In genomic region chr22:10780281-10780680, GRCh38 we compare ENCODE assay signal across 26 cellular contexts.
DNase-seq lines count a peak whose midpoint lies in the region; ATAC-seq and TF ChIP-seq lines count a peak whose summit lies in the region.
"Had no signal": no experiment of that assay in that cellular context is flagged by ENCODE, and none has a peak within 500 bp of the region (broad histone marks: within the 10 kb centered on the region; RNA-seq: fewer than 3 reads in every experiment).

No MANE protein-coding gene starts in this region.

- H3K36me3 Mint-ChIP-seq in natural killer cell treated with Interleukin-12 subunit alpha and Interleukin-12 subunit beta and Interleukin-15 and Interleukin-18, amount 100 ng/mL, for 72 hours = peaks cover 12% of the 10 kb centered on the region

- no peaks in the 10 kb centered on the region for H3K4me1 ChIP-seq in gastroesophageal sphincter
- H3K4me1 ChIP-seq: BE2C, sigmoid colon, testis had no signal

- H3K4me3 Mint-ChIP-seq in stimulated activated naive CD8-positive, alpha-beta T cell treated with anti-CD3 and anti-CD28 coated beads, Interleukin-15, amount 100 ng/mL, for 72 hours = no peak overlapping the region
- H3K4me3 Mint-ChIP-seq in natural killer cell treated with Interleukin-12 subunit alpha and Interleukin-12 subunit beta and Interleukin-15 and Interleukin-18, amount 100 ng/mL, for 72 hours = no peak overlapping the region
- H3K4me3 Mint-ChIP-seq: activated naive CD8-positive, alpha-beta T cell treated with anti-CD3 and anti-CD28 coated beads, Interleukin-2, amount 50 U/mL, for 24 hours; neural crest cell had no signal

- ATAC-seq in stimulated activated naive CD8-positive, alpha-beta T cell treated with anti-CD3 and anti-CD28 coated beads, Interleukin-15, Interleukin-2, amounts not matched to agents 100 U/mL and 50 U/mL, for 24 hours = peak; percentile 34
- no peak for ATAC-seq in stimulated activated naive CD8-positive, alpha-beta T cell treated with anti-CD3 and anti-CD28 coated beads, Interleukin-15, amount 100 ng/mL, for 72 hours
- ATAC-seq in gastroesophageal sphincter (peak; percentile 8), GM19395 (IDR thresholded peaks at IDR 0.05; ENCODE audit: unreplicated experiment) (no peak)
- ATAC-seq in natural killer cell treated with Interleukin-12 subunit alpha and Interleukin-12 subunit beta and Interleukin-15 and Interleukin-18, amount 100 ng/mL, for 72 hours = peak; percentile 14 to 41
- ATAC-seq: activated naive CD8-positive, alpha-beta T cell treated with anti-CD3 and anti-CD28 coated beads, Interleukin-2, amount 50 U/mL, for 24 hours had no signal

- no peak for TF ChIP-seq CTCF in gastroesophageal sphincter (IDR thresholded peaks at IDR 0.05)

- H3K9me3 ChIP-seq in gastroesophageal sphincter = no peaks in the 10 kb centered on the region
- H3K9me3 ChIP-seq: MG63, testis had no signal

- WGBS in gastroesophageal sphincter (ENCODE audit: low coverage in 1 of 2), 2 donors = 57 to 58% methylated on average over 8 of the region's 8 CpGs

- no peak for TF ChIP-seq EP300 in gastroesophageal sphincter (IDR thresholded peaks at IDR 0.05)

- no peak overlapping the region for H3K27ac ChIP-seq in gastroesophageal sphincter
- H3K27ac ChIP-seq: sigmoid colon, SK-N-MC, testis had no signal

- no peaks in the 10 kb centered on the region for H3K36me3 ChIP-seq in gastroesophageal sphincter
- H3K36me3 ChIP-seq: BE2C, MG63, sigmoid colon had no signal

- no peaks in the 10 kb centered on the region for H3K27me3 Mint-ChIP-seq in stimulated activated naive CD8-positive, alpha-beta T cell treated with anti-CD3 and anti-CD28 coated beads, Interleukin-15, amount 100 ng/mL, for 72 hours
- H3K27me3 Mint-ChIP-seq in natural killer cell treated with Interleukin-12 subunit alpha and Interleukin-12 subunit beta and Interleukin-15 and Interleukin-18, amount 100 ng/mL, for 72 hours = no peaks in the 10 kb centered on the region
- H3K27me3 Mint-ChIP-seq: activated naive CD8-positive, alpha-beta T cell treated with anti-CD3 and anti-CD28 coated beads, Interleukin-2, amount 50 U/mL, for 24 hours had no signal

- H3K27me3 ChIP-seq in gastroesophageal sphincter = no peaks in the 10 kb centered on the region
- H3K27me3 ChIP-seq: BE2C, MG63, sigmoid colon, testis had no signal

- DNase-seq in stimulated activated naive CD8-positive, alpha-beta T cell treated with anti-CD3 and anti-CD28 coated beads, Interleukin-15, Interleukin-2, amounts not matched to agents 100 U/mL and 50 U/mL, for 24 hours = no peak
- no peak for DNase-seq in stimulated activated naive CD8-positive, alpha-beta T cell treated with anti-CD3 and anti-CD28 coated beads, Interleukin-15, amount 100 ng/mL, for 72 hours
- DNase-seq in natural killer cell treated with Interleukin-12 subunit alpha and Interleukin-12 subunit beta and Interleukin-15 and Interleukin-18, amount 100 ng/mL, for 72 hours (ENCODE audit: low spot score) = no peak
- DNase-seq in amygdala (lab: John Stamatoyannopoulos, UW) (no peak), epidermal melanocyte (ENCODE audit: insufficient read length, low spot score) (no peak), NOMO-1 treated with dmso at 0.1 percent for 144 hours (lab: John Stamatoyannopoulos, UW; ENCODE audit: unreplicated experiment) (no peak)
- DNase-seq: activated CD4-positive, alpha-beta T cell treated with anti-CD3 and anti-CD28 coated beads for 4 hours; activated naive CD8-positive, alpha-beta T cell treated with anti-CD3 and anti-CD28 coated beads, Interleukin-2, amount 50 U/mL, for 24 hours; activated T-cell treated with anti-CD3 and anti-CD28 coated beads, Interleukin-2, amount 50 U/mL, for 1 hour; BE2C; dermis blood vessel endothelial cell; DMS153; KG1; MG63; NCI-H1417; NCI-H2081; NCI-H2227 treated with DMSO at 0.1 percent for 48 hours; NCI-H69; sigmoid colon; stimulated activated CD4-positive, alpha-beta T cell treated with anti-CD3 and anti-CD28 coated beads, Interleukin-4, amount 100 ng/mL, for 24 hours; stimulated activated naive CD4-positive, alpha-beta T cell; testis had no signal

- H3K27ac Mint-ChIP-seq in stimulated activated naive CD8-positive, alpha-beta T cell treated with anti-CD3 and anti-CD28 coated beads, Interleukin-15, amount 100 ng/mL, for 72 hours = no peak overlapping the region
- no peak overlapping the region for H3K27ac Mint-ChIP-seq in natural killer cell treated with Interleukin-12 subunit alpha and Interleukin-12 subunit beta and Interleukin-15 and Interleukin-18, amount 100 ng/mL, for 72 hours
- H3K27ac Mint-ChIP-seq: activated naive CD8-positive, alpha-beta T cell treated with anti-CD3 and anti-CD28 coated beads, Interleukin-2, amount 50 U/mL, for 24 hours had no signal

- no peak overlapping the region for H3K4me3 ChIP-seq in gastroesophageal sphincter
- H3K4me3 ChIP-seq: MG63, sigmoid colon, SK-N-MC, testis had no signal

- no peaks in the 10 kb centered on the region for H3K4me1 Mint-ChIP-seq in stimulated activated naive CD8-positive, alpha-beta T cell treated with anti-CD3 and anti-CD28 coated beads, Interleukin-15, amount 100 ng/mL, for 72 hours
- no peaks in the 10 kb centered on the region for H3K4me1 Mint-ChIP-seq in natural killer cell treated with Interleukin-12 subunit alpha and Interleukin-12 subunit beta and Interleukin-15 and Interleukin-18, amount 100 ng/mL, for 72 hours (ENCODE audit: low read depth in 2 of 2)
- H3K4me1 Mint-ChIP-seq: activated naive CD8-positive, alpha-beta T cell treated with anti-CD3 and anti-CD28 coated beads, Interleukin-2, amount 50 U/mL, for 24 hours; neural crest cell had no signal

- peaks cover 25 to 80% of the 10 kb centered on the region in 2 donors for H3K9me3 Mint-ChIP-seq in stimulated activated naive CD8-positive, alpha-beta T cell treated with anti-CD3 and anti-CD28 coated beads, Interleukin-15, amount 100 ng/mL, for 72 hours
- peaks cover 10% of the 10 kb centered on the region for H3K9me3 Mint-ChIP-seq in natural killer cell treated with Interleukin-12 subunit alpha and Interleukin-12 subunit beta and Interleukin-15 and Interleukin-18, amount 100 ng/mL, for 72 hours

- TF ChIP-seq POLR2A in gastroesophageal sphincter (IDR thresholded peaks at IDR 0.05) = no peak

Comparison
In these comparisons a context has a peak if more than half of its experiments do, and no peak if none do; other contexts are left out.
1. ATAC-seq: peak in stimulated activated naive CD8-positive, alpha-beta T cell treated with anti-CD3 and anti-CD28 coated beads, Interleukin-15, Interleukin-2, amounts not matched to agents 100 U/mL and 50 U/mL, for 24 hours (single experiment), gastroesophageal sphincter (single experiment) and natural killer cell treated with Interleukin-12 subunit alpha and Interleukin-12 subunit beta and Interleukin-15 and Interleukin-18, amount 100 ng/mL, for 72 hours (2 of 2); none in stimulated activated naive CD8-positive, alpha-beta T cell treated with anti-CD3 and anti-CD28 coated beads, Interleukin-15, amount 100 ng/mL, for 72 hours (single experiment) and GM19395 (single experiment).